ENCODE assay signal across 7 cellular contexts in the genomic region with DNA sequence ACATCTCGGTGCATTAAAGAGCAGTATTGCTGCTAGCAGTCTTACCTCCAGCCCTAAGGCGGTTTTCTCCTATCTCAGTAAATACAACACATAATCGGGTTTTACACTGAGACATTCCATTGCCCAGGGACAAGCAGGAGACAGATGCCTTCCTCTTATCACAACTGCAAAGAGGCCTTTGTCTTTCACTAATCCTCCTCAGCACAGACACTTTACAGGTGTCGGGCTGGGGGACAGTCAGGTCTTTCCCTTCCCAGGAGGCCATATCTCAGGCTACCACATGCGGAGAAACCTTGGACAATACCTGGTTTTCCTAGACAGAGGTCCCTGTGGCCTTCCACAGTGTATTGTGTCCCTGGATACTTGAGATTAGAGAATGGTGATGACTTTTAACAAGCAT. TPM values are rescaled to one million over a fixed set of nuclear protein-coding genes. Genes with fewer than 3 reads are reported as not detected.
A peak's percentile ranks its signal among the peaks of the same experiment; 100 is the strongest.
DNase-seq lines count a peak whose midpoint lies in the region; ATAC-seq, FAIRE-seq and TF ChIP-seq lines count a peak whose summit lies in the region.
"Not testable (repeated sequence)": the region's sequence is repeated elsewhere in the genome, so short reads cannot be mapped to it uniquely, and the experiment has no call there.

No MANE protein-coding gene starts in this region.

- not testable (repeated sequence) for H3K9me3 ChIP-seq in Caco-2; K562 (replicated peaks; ENCODE audit: control insufficient read depth, insufficient read depth, low read depth, low read length); neural progenitor cell (ENCODE audit: low read depth)

- H3K9me2 ChIP-seq in GM23338 (ENCODE audit: insufficient read depth) = not testable (repeated sequence)

- POLR2A ChIA-PET in Caco-2 (lab: Charles Lee); K562 (lab: Yijun Ruan, JAX): not testable (repeated sequence)

- TF ChIP-seq POLR2A in K562 (conservative IDR thresholded peaks at IDR 0.05) = not testable (repeated sequence)

- BruUV-seq in Caco-2 (replicated peaks; lab: Mats Ljungman, UMichigan); K562 (replicated peaks; lab: Mats Ljungman, UMichigan): not testable (repeated sequence)

- not testable (repeated sequence) for H3K4me3 ChIP-seq in Caco-2 (ENCODE audit: low read depth, low read length); GM23338; K562; neural progenitor cell

- H2AFZ ChIP-seq in GM23338; K562 (ENCODE audit: low read depth, low read length); neural progenitor cell (replicated peaks): not testable (repeated sequence)

- not testable (repeated sequence) for H3K36me3 Mint-ChIP-seq in Caco-2 (ENCODE audit: insufficient read depth, unreplicated experiment); GM23338 (ENCODE audit: low read depth); neural progenitor cell

- H4K20me1 ChIP-seq in GM23338 (replicated peaks; ENCODE audit: insufficient read depth); K562 (replicated peaks; ENCODE audit: control insufficient read depth, insufficient read depth, low read length); neural progenitor cell (ENCODE audit: low read depth): not testable (repeated sequence)

- not testable (repeated sequence) for H3K9ac ChIP-seq in K562 (ENCODE audit: insufficient read depth in 1 of 2, low read depth in 2 of 2, low read length in 2 of 2); neural progenitor cell

- 8% methylated on average over 5 of the region's 5 CpGs for WGBS in K562 (ENCODE audit: insufficient coverage, low coverage, missing lambda C conversion rate)

- not testable (repeated sequence) for TF ChIP-seq RAD21 in K562 (CRISPR knock-in tag; conservative IDR thresholded peaks at IDR 0.05 in 1 of 2, IDR thresholded peaks at IDR 0.05 in 1 of 2)

- H3K4me1 Mint-ChIP-seq in Caco-2 (ENCODE audit: low read depth, unreplicated experiment) = peaks cover 26% of the 10 kb centered on the region
- peaks cover 22% of the 10 kb centered on the region for H3K4me1 Mint-ChIP-seq in GM23338
- H3K4me1 Mint-ChIP-seq in neural progenitor cell = not testable (repeated sequence)

- not testable (repeated sequence) for H3K27ac ChIP-seq in GM23338 (ENCODE audit: low read depth); K562 (ENCODE audit: extremely low read depth, low read depth, low read length); neural progenitor cell

- peaks cover 19% of the 10 kb centered on the region for H3K4me1 ChIP-seq in Caco-2
- H3K4me1 ChIP-seq in GM23338 (ENCODE audit: insufficient read depth); K562 (replicated peaks in 1 of 2; ENCODE audit: control insufficient read depth in 2 of 2, insufficient read depth in 2 of 2, low read length in 2 of 2); neural progenitor cell: not testable (repeated sequence)

- peaks cover 12% of the 10 kb centered on the region for H3K9me3 Mint-ChIP-seq in Caco-2 (ENCODE audit: unreplicated experiment)
- not testable (repeated sequence) for H3K9me3 Mint-ChIP-seq in GM23338, neural progenitor cell

- TF ChIP-seq EP300 in K562 (IDR thresholded peaks at IDR 0.05; ENCODE audit: low read length) = not testable (repeated sequence)

- not testable (repeated sequence) for TF ChIP-seq CTCF in Caco-2 (IDR thresholded peaks at IDR 0.05; ENCODE audit: insufficient read depth in 1 of 2, low read depth in 1 of 2, low read length in 1 of 2, severe bottlenecking in 1 of 2, unreplicated experiment in 1 of 2); GM23338 (conservative IDR thresholded peaks at IDR 0.05; ENCODE audit: low read depth in 2 of 2); K562 (IDR thresholded peaks at IDR 0.05 in 2 of 3, conservative IDR thresholded peaks at IDR 0.05 in 1 of 3; ENCODE audit: insufficient read depth in 2 of 3, low read depth in 1 of 3, low read length in 3 of 3); neural progenitor cell (IDR thresholded peaks at IDR 0.05)

- not testable (repeated sequence) for ATAC-seq in GM23338, K562

- not testable (repeated sequence) for H3K9me1 ChIP-seq in K562 (ENCODE audit: control insufficient read depth, insufficient read depth, low read length)

- peak overlapping the region; percentile 74 for H3K27ac Mint-ChIP-seq in Caco-2 (ENCODE audit: unreplicated experiment)
- H3K27ac Mint-ChIP-seq in GM23338, neural progenitor cell: not testable (repeated sequence)

- not testable (repeated sequence) for H3K36me3 ChIP-seq in Caco-2 (ENCODE audit: control insufficient read depth, insufficient read depth, low read length); GM23338 (ENCODE audit: insufficient read depth); K562 (ENCODE audit: control insufficient read depth, insufficient read depth, low read length); neural progenitor cell

- H3K4me2 ChIP-seq in GM23338; K562 (ENCODE audit: insufficient read depth, low read length); neural progenitor cell: not testable (repeated sequence)

- peak overlapping the region; percentile 11 for H3K4me3 Mint-ChIP-seq in Caco-2 (ENCODE audit: unreplicated experiment)
- not testable (repeated sequence) for H3K4me3 Mint-ChIP-seq in GM23338, neural progenitor cell

- CTCF ChIA-PET in Caco-2 (lab: Charles Lee); K562 (lab: Yijun Ruan, JAX; ENCODE audit: low intra/inter-chr PET ratio): not testable (repeated sequence)

- not testable (repeated sequence) for H3K79me2 ChIP-seq in GM23338 (replicated peaks; ENCODE audit: insufficient read depth); K562 (ENCODE audit: control insufficient read depth, insufficient read depth, low read length); neural progenitor cell (ENCODE audit: low read depth)

- not testable (repeated sequence) for H3F3A ChIP-seq in GM23338 (replicated peaks; ENCODE audit: low read depth); neural progenitor cell (ENCODE audit: low read depth)

- FAIRE-seq in K562 (lab: Jason Lieb, UNC) = not testable (repeated sequence)

- DNase-seq in Caco-2 (peak; percentile 54 to 65), GM23338 (ENCODE audit: low spot score) (peak; percentile 5), NCI-H524 treated with DMSO at 0.1 percent for 48 hours (lab: John Stamatoyannopoulos, UW) (peak; percentile 62), NCI-H82 treated with DMSO at 0.1 percent for 48 hours (lab: John Stamatoyannopoulos, UW; ENCODE audit: unreplicated experiment) (peak; percentile 16), K562 (ENCODE audit: extremely low read depth in 1 of 4, low spot score in 3 of 4) (peak in 1 of 4 experiments; percentile 36), islet precursor cell (peak; percentile 86), neural progenitor cell (ENCODE audit: low spot score) (peak; percentile 35)

- in situ Hi-C loops in K562 (cut with MboI) = not testable (repeated sequence)

- H3K27me3 ChIP-seq in Caco-2 (replicated peaks; ENCODE audit: control insufficient read depth, insufficient read depth, low read length); GM23338 (ENCODE audit: insufficient read depth); K562 (ENCODE audit: control insufficient read depth in 2 of 2, insufficient read depth in 2 of 2, low read length in 2 of 2); neural progenitor cell: not testable (repeated sequence)

- intact Hi-C loops in Caco-2 (cut with micrococcal nuclease; ENCODE audit: unreplicated experiment); K562 (cut with micrococcal nuclease): not testable (repeated sequence)

- not testable (repeated sequence) for H3K27me3 Mint-ChIP-seq in Caco-2 (ENCODE audit: insufficient read depth, unreplicated experiment); GM23338 (ENCODE audit: insufficient read depth, low read depth, poor library complexity); neural progenitor cell (ENCODE audit: insufficient read depth, low read depth)

TF ChIP-seq in K562, 482 proteins besides CTCF, POLR2A, EP300 and RAD21 (continues in another document):
- peak; percentile 18; the same call in 1 of the 2 replicates for TF ChIP-seq NCOR1 (IDR thresholded peaks at IDR 0.05)

RNA-seq across cellular contexts. Expression of a gene that starts 16.4 kb away (rescaled TPM):
- total RNA-seq in Caco-2 (2022) (15.7 and 17.1 TPM in 2 replicates), K562 (2014; rRNA removed) (4.8 and 6.7 TPM in 2 replicates), K562 (2014; rRNA removed; fragmentation: Illumina TruSeq; extraction: Trizol) (15.9 and 17.7 TPM in 2 replicates), K562 (2015; rRNA removed; fragmentation: Illumina TruSeq; extraction: Trizol) (14.2 and 16.1 TPM in 2 replicates), K562 (2021) (11.4 and 12.8 TPM in 2 replicates), neural progenitor cell (ENCODE audit: low replicate concordance) (10.0 and 16.3 TPM in 2 replicates)
- 9.8 and 14.6 TPM in 2 replicates for total RNA-seq in GM23338 (2014; rRNA removed; shearing (Covaris generic))
- polyA plus RNA-seq in GM23338 (2016; fragmentation: Nextera tagmentation; extraction: Ambion mirVana) (4.8 and 5.5 TPM in 2 replicates), K562 (2011; rRNA removed) (10.4 and 14.3 TPM in 2 replicates), K562 (2014; fragmentation: Illumina TruSeq; extraction: Trizol) (9.2 and 11.5 TPM in 2 replicates), K562 (2014; fragmentation: Nextera tagmentation; extraction: Ambion mirVana) (10 to 100 TPM in 1 of 2 experiments, 1 to 10 TPM in 1; 7.5 to 11.1 TPM), K562 (2014; rRNA removed) (5.6 and 7.1 TPM in 2 replicates)
- 8.3 and 18.2 TPM in 2 replicates for total RNA-seq in K562 (2011; cell fraction: chromatin; rRNA removed; ENCODE audit: low replicate concordance)
- 3.8 and 4.9 TPM in 2 replicates for total RNA-seq in K562 (2011; cell fraction: nucleolus; rRNA removed)
- 10.5 and 16.7 TPM in 2 replicates for total RNA-seq in K562 (2011; cell fraction: nucleoplasm; rRNA removed)
- 2.3 and 4.5 TPM in 2 replicates for polyA plus RNA-seq in K562 (2011; cell fraction: cytosol; rRNA removed)
- polyA plus RNA-seq in K562 (2011; cell fraction: nucleus; rRNA removed) = 3.8 and 5.3 TPM in 2 replicates
- polyA plus RNA-seq in K562 (2012) = 6.9 and 10.8 TPM in 2 replicates
- 15.4 and 17.8 TPM in 2 replicates for polyA minus RNA-seq in K562 (2011; rRNA and poly(A)+ RNA removed)
- polyA minus RNA-seq in K562 (2011; cell fraction: cytosol; rRNA and poly(A)+ RNA removed) = 3.3 and 7.6 TPM in 2 replicates
- polyA minus RNA-seq in K562 (2011; cell fraction: nucleus; rRNA and poly(A)+ RNA removed) = 4.2 and 8.1 TPM in 2 replicates
